12 cellular contexts compared by ENCODE assay signal in genomic region chr7:40311307-40311706, GRCh38.
DNase-seq lines count a peak whose midpoint lies in the region; ATAC-seq lines count a peak whose summit lies in the region.
"Had no signal": no experiment of that assay in that cellular context is flagged by ENCODE, and none has a peak within 500 bp of the region (broad histone marks: within the 10 kb centered on the region; RNA-seq: fewer than 3 reads in every experiment).

No MANE protein-coding gene starts in this region.

- no peaks in the 10 kb centered on the region for H3K27me3 Mint-ChIP-seq in stimulated activated naive CD8-positive, alpha-beta T cell treated with anti-CD3 and anti-CD28 coated beads, Interleukin-15, amount 100 ng/mL, for 72 hours

- no peaks in the 10 kb centered on the region for H3K4me1 Mint-ChIP-seq in stimulated activated naive CD8-positive, alpha-beta T cell treated with anti-CD3 and anti-CD28 coated beads, Interleukin-15, amount 100 ng/mL, for 72 hours
- H3K4me1 Mint-ChIP-seq: T-helper 17 cell had no signal

- ATAC-seq in stimulated activated naive CD8-positive, alpha-beta T cell treated with anti-CD3 and anti-CD28 coated beads, Interleukin-15, amount 100 ng/mL, for 72 hours: peak; percentile 45
- no peak for ATAC-seq in stimulated activated naive CD8-positive, alpha-beta T cell treated with anti-CD3 and anti-CD28 coated beads, Interleukin-15, Interleukin-2, amounts not matched to agents 100 U/mL and 50 U/mL, for 24 hours
- peak; percentile 99 for ATAC-seq in GM21576 (IDR thresholded peaks at IDR 0.05; ENCODE audit: unreplicated experiment)
- ATAC-seq in HG03097 (IDR thresholded peaks at IDR 0.05; ENCODE audit: low FRiP score, unreplicated experiment): peak; percentile 97
- ATAC-seq: T-helper 17 cell had no signal

- H3K9me3 Mint-ChIP-seq in stimulated activated naive CD8-positive, alpha-beta T cell treated with anti-CD3 and anti-CD28 coated beads, Interleukin-15, amount 100 ng/mL, for 72 hours: no peaks in the 10 kb centered on the region
- H3K9me3 Mint-ChIP-seq: HFFc6 had no signal

- H3K4me3 Mint-ChIP-seq in stimulated activated naive CD8-positive, alpha-beta T cell treated with anti-CD3 and anti-CD28 coated beads, Interleukin-15, amount 100 ng/mL, for 72 hours: no peak overlapping the region
- H3K4me3 Mint-ChIP-seq: HFFc6, T-helper 17 cell had no signal

- no peak for DNase-seq in stimulated activated naive CD8-positive, alpha-beta T cell treated with anti-CD3 and anti-CD28 coated beads, Interleukin-15, amount 100 ng/mL, for 72 hours
- DNase-seq in stimulated activated naive CD8-positive, alpha-beta T cell treated with anti-CD3 and anti-CD28 coated beads, Interleukin-15, Interleukin-2, amounts not matched to agents 100 U/mL and 50 U/mL, for 24 hours: no peak
- DNase-seq in AG20443 (ENCODE audit: low spot score): no peak
- no peak for DNase-seq in NCI-H524 (lab: John Stamatoyannopoulos, UW)
- no peak for DNase-seq in NOMO-1 treated with DMSO at 0.1 percent for 48 hours (lab: John Stamatoyannopoulos, UW; ENCODE audit: unreplicated experiment)
- DNase-seq in activated CD4-positive, alpha-beta T cell treated with anti-CD3 and anti-CD28 coated beads for 48 hours: no peak
- DNase-seq: EL, HFFc6, NCI-H1436, T-helper 17 cell had no signal

- H3K27ac Mint-ChIP-seq in stimulated activated naive CD8-positive, alpha-beta T cell treated with anti-CD3 and anti-CD28 coated beads, Interleukin-15, amount 100 ng/mL, for 72 hours: no peak overlapping the region
- H3K27ac Mint-ChIP-seq: HFFc6, T-helper 17 cell had no signal
